Comparison of ENCODE assay signal across 1 cellular context in genomic region chr1:36306210-36306901, GRCh38.
TF ChIP-seq lines count a peak whose summit lies in the region.

TSS of gene SH3D21 (plus strand) at chr1:36306368. CDS start at chr1:36306421, 53 bp downstream.

TF ChIP-seq in K562, 482 proteins besides CTCF, POLR2A, EP300 and RAD21:
- TF ChIP-seq ZBTB5 (IDR thresholded peaks at IDR 0.05) (no peak), U2AF2 (optimal IDR thresholded peaks at IDR 0.05; ENCODE audit: low read depth, low read length) (no peak), SRF (CRISPR knock-in tag; IDR thresholded peaks at IDR 0.05) (no peak), BHLHE40 (IDR thresholded peaks at IDR 0.05; ENCODE audit: low read length) (no peak), ETV5 (CRISPR knock-in tag; IDR thresholded peaks at IDR 0.05; ENCODE audit: low read depth) (no peak), ZNF354B (CRISPR knock-in tag; IDR thresholded peaks at IDR 0.05) (no peak), PHF8 (IDR thresholded peaks at IDR 0.05; ENCODE audit: borderline replicate concordance, low read length) (peak; percentile 45; the same call in 1 of the 2 replicates), SP1 (CRISPR knock-in tag; IDR thresholded peaks at IDR 0.05) (no peak), FOS (IDR thresholded peaks at IDR 0.05; ENCODE audit: extremely low read depth, insufficient read length) (no peak), SMAD4 (CRISPR knock-in tag; conservative IDR thresholded peaks at IDR 0.05) (0 out of 2 replicates have a peak, but pooled peaks have one; percentile 25), ZNF778 (CRISPR knock-in tag; IDR thresholded peaks at IDR 0.05) (no peak), ZNF717 (CRISPR knock-in tag; IDR thresholded peaks at IDR 0.05) (0 out of 2 replicates have a peak, but pooled peaks have one; percentile 18), BCL6 (CRISPR knock-in tag; IDR thresholded peaks at IDR 0.05) (no peak), SAFB (IDR thresholded peaks at IDR 0.05; ENCODE audit: borderline replicate concordance, low read depth, low read length) (peak; percentile 20; the same call in 1 of the 2 replicates), TRIM24 (IDR thresholded peaks at IDR 0.05) (no peak), STAT5A (IDR thresholded peaks at IDR 0.05; ENCODE audit: borderline replicate concordance, low read length) (no peak), MCM3 (IDR thresholded peaks at IDR 0.05) (no peak), RBM14 (IDR thresholded peaks at IDR 0.05; ENCODE audit: borderline replicate concordance, insufficient read depth, low read depth, low read length) (0 out of 2 replicates have a peak, but pooled peaks have one; percentile 74), ZFX (CRISPR knock-in tag; IDR thresholded peaks at IDR 0.05) (peak; percentile 61), ZBTB33 (CRISPR knock-in tag; IDR thresholded peaks at IDR 0.05) (peak; percentile 97), SRSF1 (IDR thresholded peaks at IDR 0.05; ENCODE audit: low read depth, low read length) (no peak), DDX20 (tag; IDR thresholded peaks at IDR 0.05; ENCODE audit: low read depth) (no peak), PRDM10 (IDR thresholded peaks at IDR 0.05; ENCODE audit: partially characterized antibody) (no peak), CCAR2 (IDR thresholded peaks at IDR 0.05; ENCODE audit: low read depth, low read length) (no peak), RB1 (IDR thresholded peaks at IDR 0.05; ENCODE audit: low read depth) (peak; percentile 56; the same call in 1 of the 2 replicates), RBM22 (IDR thresholded peaks at IDR 0.05; ENCODE audit: low read depth, low read length, poor library complexity, severe bottlenecking) (peak; percentile 81), SMARCA5 (IDR thresholded peaks at IDR 0.05) (no peak), ZNF197 (CRISPR knock-in tag; IDR thresholded peaks at IDR 0.05; ENCODE audit: low read depth) (no peak), SRSF9 (IDR thresholded peaks at IDR 0.05; ENCODE audit: borderline replicate concordance, low read depth, low read length) (no peak), CREB1 (IDR thresholded peaks at IDR 0.05) (no peak), CREB1 (CRISPR knock-in tag; IDR thresholded peaks at IDR 0.05) (no peak), KDM2B (CRISPR knock-in tag; IDR thresholded peaks at IDR 0.05) (0 out of 2 replicates have a peak, but pooled peaks have one; percentile 45), PCBP1 (IDR thresholded peaks at IDR 0.05; ENCODE audit: low read depth, low read length, poor library complexity, severe bottlenecking) (peak; percentile 85), MECOM (CRISPR knock-in tag; IDR thresholded peaks at IDR 0.05) (no peak), STAT5B (CRISPR knock-in tag; IDR thresholded peaks at IDR 0.05) (no peak), SIN3A (IDR thresholded peaks at IDR 0.05; ENCODE audit: borderline replicate concordance in 2 of 2, control insufficient read depth in 1 of 2, low read depth in 2 of 2, low read length in 2 of 2) (0 out of 4 replicates have a peak, but pooled peaks of 1 of the 2 experiments have one; percentile 40), WHSC1 (IDR thresholded peaks at IDR 0.05; ENCODE audit: low read length) (no peak), ID3 (CRISPR knock-in tag; IDR thresholded peaks at IDR 0.05) (no peak), ID3 (tag; IDR thresholded peaks at IDR 0.05) (no peak), POLR2H (tag; IDR thresholded peaks at IDR 0.05; ENCODE audit: low read depth) (no peak), PCBP2 (IDR thresholded peaks at IDR 0.05; ENCODE audit: low read depth, low read length, poor library complexity, severe bottlenecking) (peak; percentile 31), HDGF (IDR thresholded peaks at IDR 0.05) (no peak), SFPQ (IDR thresholded peaks at IDR 0.05; ENCODE audit: low read depth, low read length) (no peak), DMBX1 (CRISPR knock-in tag; IDR thresholded peaks at IDR 0.05; ENCODE audit: borderline replicate concordance) (no peak), ZNF75A (CRISPR knock-in tag; IDR thresholded peaks at IDR 0.05) (no peak), HDAC2 (IDR thresholded peaks at IDR 0.05) (no peak), SMAD2 (IDR thresholded peaks at IDR 0.05; ENCODE audit: low read depth, low read length) (no peak), DNMT1 (IDR thresholded peaks at IDR 0.05) (no peak), ZNF589 (CRISPR knock-in tag; IDR thresholded peaks at IDR 0.05; ENCODE audit: low read depth) (no peak), ZKSCAN3 (CRISPR knock-in tag; IDR thresholded peaks at IDR 0.05) (no peak)
- TF ChIP-seq, protein P1, sequence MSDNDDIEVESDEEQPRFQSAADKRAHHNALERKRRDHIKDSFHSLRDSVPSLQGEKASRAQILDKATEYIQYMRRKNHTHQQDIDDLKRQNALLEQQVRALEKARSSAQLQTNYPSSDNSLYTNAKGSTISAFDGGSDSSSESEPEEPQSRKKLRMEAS (CRISPR knock-in tag; IDR thresholded peaks at IDR 0.05): no peak
- TF ChIP-seq, protein P2, sequence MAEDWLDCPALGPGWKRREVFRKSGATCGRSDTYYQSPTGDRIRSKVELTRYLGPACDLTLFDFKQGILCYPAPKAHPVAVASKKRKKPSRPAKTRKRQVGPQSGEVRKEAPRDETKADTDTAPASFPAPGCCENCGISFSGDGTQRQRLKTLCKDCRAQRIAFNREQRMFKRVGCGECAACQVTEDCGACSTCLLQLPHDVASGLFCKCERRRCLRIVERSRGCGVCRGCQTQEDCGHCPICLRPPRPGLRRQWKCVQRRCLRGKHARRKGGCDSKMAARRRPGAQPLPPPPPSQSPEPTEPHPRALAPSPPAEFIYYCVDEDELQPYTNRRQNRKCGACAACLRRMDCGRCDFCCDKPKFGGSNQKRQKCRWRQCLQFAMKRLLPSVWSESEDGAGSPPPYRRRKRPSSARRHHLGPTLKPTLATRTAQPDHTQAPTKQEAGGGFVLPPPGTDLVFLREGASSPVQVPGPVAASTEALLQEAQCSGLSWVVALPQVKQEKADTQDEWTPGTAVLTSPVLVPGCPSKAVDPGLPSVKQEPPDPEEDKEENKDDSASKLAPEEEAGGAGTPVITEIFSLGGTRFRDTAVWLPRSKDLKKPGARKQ (CRISPR knock-in tag; IDR thresholded peaks at IDR 0.05): peak; percentile 68; the same call in 1 of the 2 replicates
- TF ChIP-seq, protein P3, sequence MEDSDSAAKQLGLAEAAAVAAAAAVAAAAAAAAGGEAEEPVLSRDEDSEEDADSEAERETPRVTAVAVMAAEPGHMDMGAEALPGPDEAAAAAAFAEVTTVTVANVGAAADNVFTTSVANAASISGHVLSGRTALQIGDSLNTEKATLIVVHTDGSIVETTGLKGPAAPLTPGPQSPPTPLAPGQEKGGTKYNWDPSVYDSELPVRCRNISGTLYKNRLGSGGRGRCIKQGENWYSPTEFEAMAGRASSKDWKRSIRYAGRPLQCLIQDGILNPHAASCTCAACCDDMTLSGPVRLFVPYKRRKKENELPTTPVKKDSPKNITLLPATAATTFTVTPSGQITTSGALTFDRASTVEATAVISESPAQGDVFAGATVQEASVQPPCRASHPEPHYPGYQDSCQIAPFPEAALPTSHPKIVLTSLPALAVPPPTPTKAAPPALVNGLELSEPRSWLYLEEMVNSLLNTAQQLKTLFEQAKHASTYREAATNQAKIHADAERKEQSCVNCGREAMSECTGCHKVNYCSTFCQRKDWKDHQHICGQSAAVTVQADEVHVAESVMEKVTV (CRISPR knock-in tag; IDR thresholded peaks at IDR 0.05): no peak
- TF ChIP-seq, protein P4, sequence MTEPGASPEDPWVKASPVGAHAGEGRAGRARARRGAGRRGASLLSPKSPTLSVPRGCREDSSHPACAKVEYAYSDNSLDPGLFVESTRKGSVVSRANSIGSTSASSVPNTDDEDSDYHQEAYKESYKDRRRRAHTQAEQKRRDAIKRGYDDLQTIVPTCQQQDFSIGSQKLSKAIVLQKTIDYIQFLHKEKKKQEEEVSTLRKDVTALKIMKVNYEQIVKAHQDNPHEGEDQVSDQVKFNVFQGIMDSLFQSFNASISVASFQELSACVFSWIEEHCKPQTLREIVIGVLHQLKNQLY (CRISPR knock-in tag; conservative IDR thresholded peaks at IDR 0.05): no peak
